Comparison of ENCODE assay signal across 15 cellular contexts in genomic region chrX:47572773-47573333, GRCh38. TPM values are rescaled to one million over a fixed set of nuclear protein-coding genes. Genes with fewer than 3 reads are reported as not detected.
DNase-seq lines count a peak whose midpoint lies in the region; ATAC-seq and TF ChIP-seq lines count a peak whose summit lies in the region.
"Had no signal": no experiment of that assay in that cellular context is flagged by ENCODE, and none has a peak within 500 bp of the region (broad histone marks: within the 10 kb centered on the region; RNA-seq: fewer than 3 reads in every experiment).

No MANE protein-coding gene starts in this region.

- H3K4me3 Mint-ChIP-seq in HFFc6 = peak overlapping the region; percentile 64
- H3K4me3 Mint-ChIP-seq in activated naive CD8-positive, alpha-beta T cell = peak overlapping the region; percentile 48
- H3K4me3 Mint-ChIP-seq in stimulated activated naive CD8-positive, alpha-beta T cell treated with anti-CD3 and anti-CD28 coated beads, Interleukin-15, amount 100 ng/mL, for 72 hours = peak overlapping the region; percentile 29 to 54
- H3K4me3 Mint-ChIP-seq: activated CD4-positive, alpha-beta memory T cell treated with anti-CD3 and anti-CD28 coated beads for 36 hours; T-helper 1 cell treated with Interleukin-12 subunit alpha and Interleukin-12 subunit beta and Interleukin-4 antibody, amounts not matched to agents 30 μg/mL and 1 μg/mL, for 36 hours had no signal

- no peak for TF ChIP-seq CTCF in HFFc6 (IDR thresholded peaks at IDR 0.05)

- peaks cover 31% of the 10 kb centered on the region for H3K4me1 Mint-ChIP-seq in HFFc6 (ENCODE audit: low read depth)
- H3K4me1 Mint-ChIP-seq in activated naive CD8-positive, alpha-beta T cell (ENCODE audit: low read depth) = peaks cover 7% of the 10 kb centered on the region
- H3K4me1 Mint-ChIP-seq in stimulated activated naive CD8-positive, alpha-beta T cell treated with anti-CD3 and anti-CD28 coated beads, Interleukin-15, amount 100 ng/mL, for 72 hours = peaks cover 38% of the 10 kb centered on the region

- H3K36me3 ChIP-seq in iPS-20b (ENCODE audit: insufficient read depth, low read depth, low read length) = peaks cover 33% of the 10 kb centered on the region

- H3K36me3 Mint-ChIP-seq in HFFc6 (ENCODE audit: low read depth) = peaks cover 26% of the 10 kb centered on the region
- peaks cover 5% of the 10 kb centered on the region for H3K36me3 Mint-ChIP-seq in activated naive CD8-positive, alpha-beta T cell

- DNase-seq in HFFc6 = no peak
- DNase-seq in stimulated activated naive CD8-positive, alpha-beta T cell treated with anti-CD3 and anti-CD28 coated beads, Interleukin-15, amount 100 ng/mL, for 72 hours = no peak
- DNase-seq in anterior cingulate cortex (lab: John Stamatoyannopoulos, UW) = no peak
- no peak for DNase-seq in foreskin melanocyte
- no peak for DNase-seq in GM03348 (ENCODE audit: low spot score)
- DNase-seq: activated CD4-positive, alpha-beta memory T cell treated with anti-CD3 and anti-CD28 coated beads for 36 hours; activated gamma-delta T cell; cortex of kidney; DMS79; NCI-H187 treated with DMSO at 0.1 percent for 48 hours; posterior cingulate gyrus; stimulated activated CD4-positive, alpha-beta T cell treated with anti-CD3 and anti-CD28 coated beads, Interleukin-4, amount 100 ng/mL, for 24 hours had no signal

- H3K27ac Mint-ChIP-seq in HFFc6 = peak overlapping the region; percentile 70
- H3K27ac Mint-ChIP-seq in activated naive CD8-positive, alpha-beta T cell = peak overlapping the region; percentile 51
- H3K27ac Mint-ChIP-seq in stimulated activated naive CD8-positive, alpha-beta T cell treated with anti-CD3 and anti-CD28 coated beads, Interleukin-15, amount 100 ng/mL, for 72 hours = peak overlapping the region in 1 of 2 donors; percentile 51
- H3K27ac Mint-ChIP-seq: activated CD4-positive, alpha-beta memory T cell treated with anti-CD3 and anti-CD28 coated beads for 36 hours; T-helper 1 cell treated with Interleukin-12 subunit alpha and Interleukin-12 subunit beta and Interleukin-4 antibody, amounts not matched to agents 30 μg/mL and 1 μg/mL, for 36 hours had no signal

- H3K9ac ChIP-seq in iPS-20b (ENCODE audit: low read depth, low read length) = peak overlapping the region; percentile 58; the same call in 1 of the 2 replicates

- peaks cover 4% of the 10 kb centered on the region; the same call in 1 of the 2 replicates for H3K4me1 ChIP-seq in iPS-20b (ENCODE audit: insufficient read depth, low read length)

- H3K9me3 Mint-ChIP-seq in HFFc6 = no peaks in the 10 kb centered on the region
- no peaks in the 10 kb centered on the region for H3K9me3 Mint-ChIP-seq in activated naive CD8-positive, alpha-beta T cell (ENCODE audit: low read depth)
- H3K9me3 Mint-ChIP-seq in stimulated activated naive CD8-positive, alpha-beta T cell treated with anti-CD3 and anti-CD28 coated beads, Interleukin-15, amount 100 ng/mL, for 72 hours = no peaks in the 10 kb centered on the region
- H3K9me3 Mint-ChIP-seq: activated CD4-positive, alpha-beta memory T cell treated with anti-CD3 and anti-CD28 coated beads for 36 hours; T-helper 1 cell treated with Interleukin-12 subunit alpha and Interleukin-12 subunit beta and Interleukin-4 antibody, amounts not matched to agents 30 μg/mL and 1 μg/mL, for 36 hours had no signal

- peak overlapping the region; percentile 81 for H3K27ac ChIP-seq in iPS-20b (ENCODE audit: low read length)

- H3K27me3 ChIP-seq in iPS-20b (ENCODE audit: insufficient read depth, low read length) = no peaks in the 10 kb centered on the region

- peak overlapping the region; percentile 30; the same call in 1 of the 2 replicates for H3K4me3 ChIP-seq in iPS-20b (ENCODE audit: low read length)

- no peak for ATAC-seq in stimulated activated naive CD8-positive, alpha-beta T cell treated with anti-CD3 and anti-CD28 coated beads, Interleukin-15, amount 100 ng/mL, for 72 hours

- H3K27me3 Mint-ChIP-seq in HFFc6 (ENCODE audit: insufficient read depth) = no peaks in the 10 kb centered on the region; the same call in 1 of the 2 replicates
- H3K27me3 Mint-ChIP-seq in activated naive CD8-positive, alpha-beta T cell = no peaks in the 10 kb centered on the region
- no peaks in the 10 kb centered on the region for H3K27me3 Mint-ChIP-seq in stimulated activated naive CD8-positive, alpha-beta T cell treated with anti-CD3 and anti-CD28 coated beads, Interleukin-15, amount 100 ng/mL, for 72 hours
- H3K27me3 Mint-ChIP-seq: activated CD4-positive, alpha-beta memory T cell treated with anti-CD3 and anti-CD28 coated beads for 36 hours had no signal

- H3K9me3 ChIP-seq in iPS-20b (ENCODE audit: insufficient read depth, low read depth, low read length) = no peaks in the 10 kb centered on the region

RNA-seq across cellular contexts. Expression of gene TIMP1, which starts 9.4 kb away (rescaled TPM):
- 1,000 to 10,000 TPM in 3 of 6 experiments, 100 to 1,000 TPM in 3; 815 to 1,568 (median 980) TPM for total RNA-seq in HFFc6 (2021; fragmentation: NEBNext Ultra II Directional; extraction: Animal tissue kit (Norgen Biotek cat#: 25700))

RNA-seq across cellular contexts. Expression of gene ARAF, which starts 11.8 kb away (rescaled TPM):
- total RNA-seq in HFFc6 (2021; fragmentation: NEBNext Ultra II Directional; extraction: Animal tissue kit (Norgen Biotek cat#: 25700)) = 10 to 100 TPM; 68.8 to 80.7 (median 75.3) TPM

RNA-seq across cellular contexts. Expression of gene SYN1, which starts 46.8 kb away (rescaled TPM):
- total RNA-seq in HFFc6 (2021; fragmentation: NEBNext Ultra II Directional; extraction: Animal tissue kit (Norgen Biotek cat#: 25700)) = under 1 TPM in 5 of 6 experiments, not detected in 1; 0.13 to 0.31 (median 0.19) TPM

RNA-seq across cellular contexts. Expression of gene CFP, which starts 56.9 kb away (rescaled TPM):
- under 1 TPM; 0.05 to 0.28 (median 0.13) TPM for total RNA-seq in HFFc6 (2021; fragmentation: NEBNext Ultra II Directional; extraction: Animal tissue kit (Norgen Biotek cat#: 25700))
